ENCODE assay signal across 12 cellular contexts in the genomic region with DNA sequence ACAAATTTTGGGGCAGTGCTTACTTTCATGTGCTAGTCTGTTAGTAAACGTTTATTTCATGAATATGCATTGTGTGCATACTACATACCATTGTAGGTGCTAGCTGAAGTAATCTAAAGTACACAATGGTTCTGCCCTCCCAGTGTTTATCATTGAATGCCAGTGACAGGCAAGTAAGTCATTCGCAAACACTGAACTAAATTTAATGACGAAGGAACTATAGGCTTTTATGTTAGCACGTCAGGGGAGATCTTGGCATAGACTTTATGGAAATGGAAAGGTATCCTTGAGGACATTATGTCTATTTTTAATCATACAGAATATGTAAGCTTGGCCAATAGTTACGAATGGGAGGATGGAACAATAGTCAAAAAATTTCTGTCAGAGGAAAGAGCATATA.
"Had no signal": no experiment of that assay in that cellular context is flagged by ENCODE, and none has a peak within 500 bp of the region (broad histone marks: within the 10 kb centered on the region; RNA-seq: fewer than 3 reads in every experiment).

No MANE protein-coding gene starts in this region.

- ATAC-seq: lower lobe of right lung; natural killer cell treated with Interleukin-12 subunit alpha and Interleukin-12 subunit beta and Interleukin-15 and Interleukin-18, amount 100 ng/mL, for 72 hours; sciatic nerve; stimulated activated naive CD8-positive, alpha-beta T cell treated with anti-CD3 and anti-CD28 coated beads, Interleukin-15, amount 100 ng/mL, for 72 hours had no signal

- H3K9me3 ChIP-seq: breast epithelium, lower lobe of right lung, suprapubic skin had no signal

- H3K27ac ChIP-seq: breast epithelium, coronary artery, lower lobe of right lung, parathyroid adenoma, suprapubic skin had no signal

- H3K79me2 ChIP-seq: parathyroid adenoma had no signal

- H2AFZ ChIP-seq: parathyroid adenoma had no signal

- H3K9ac ChIP-seq: parathyroid adenoma had no signal

- H3K27me3 ChIP-seq: breast epithelium, suprapubic skin had no signal

- H3K4me2 ChIP-seq: smooth muscle cell had no signal

- H3K4me1 ChIP-seq: breast epithelium, lower lobe of right lung, parathyroid adenoma, suprapubic skin had no signal

- H3K4me3 ChIP-seq: breast epithelium, coronary artery, lower lobe of right lung, smooth muscle cell, suprapubic skin had no signal

- H3K36me3 ChIP-seq: breast epithelium, lower lobe of right lung, suprapubic skin had no signal

- DNase-seq: activated CD4-positive, alpha-beta T cell treated with anti-CD3 and anti-CD28 coated beads, Interleukin-2, amount 50 U/mL, for 48 hours; activated gamma-delta T cell; lower lobe of right lung; stimulated activated CD4-positive, alpha-beta T cell treated with anti-CD3 and anti-CD28 coated beads, Interleukin-4, amount 100 ng/mL, for 1 hour; stimulated activated naive CD8-positive, alpha-beta T cell treated with anti-CD3 and anti-CD28 coated beads, Interleukin-15, amount 100 ng/mL, for 72 hours had no signal
